ENCODE assay signal across 23 cellular contexts in genomic region chr18:8106603-8107002, GRCh38.
DNase-seq lines count a peak whose midpoint lies in the region; ATAC-seq, FAIRE-seq and TF ChIP-seq lines count a peak whose summit lies in the region.
"Had no signal": no experiment of that assay in that cellular context is flagged by ENCODE, and none has a peak within 500 bp of the region (broad histone marks: within the 10 kb centered on the region; RNA-seq: fewer than 3 reads in every experiment).

No MANE protein-coding gene starts in this region.

- no peak for TF ChIP-seq POLR2A in H54 (IDR thresholded peaks at IDR 0.05; ENCODE audit: low read depth, low read length)

- in situ Hi-C loops in ACHN (cut with HindIII; ENCODE audit: low pct_ligation_motif_present, low pct_unique_long_range_greater_than_20kb, low sequenced_read_pairs), result no loop called here

- no peaks in the 10 kb centered on the region for H3K36me3 Mint-ChIP-seq in stimulated activated effector memory CD8-positive, alpha-beta T cell treated with anti-CD3 and anti-CD28 coated beads, Interleukin-12 subunit alpha, Interleukin-12 subunit beta, amount 100 ng/mL, for 72 hours

- H3K9me3 Mint-ChIP-seq in stimulated activated effector memory CD8-positive, alpha-beta T cell treated with anti-CD3 and anti-CD28 coated beads, Interleukin-12 subunit alpha, Interleukin-12 subunit beta, amount 100 ng/mL, for 72 hours, result no peaks in the 10 kb centered on the region
- H3K9me3 Mint-ChIP-seq: HFFc6 had no signal

- DNase-seq in ACHN (peak; percentile 58), M059J (ENCODE audit: low read depth) (peak; percentile 74), epithelial cell of esophagus (ENCODE audit: low read depth) (peak; percentile 88), kidney tubule cell (ENCODE audit: low spot score) (peak; percentile 83), H54 (ENCODE audit: insufficient read length, low spot score) (no peak), occipital lobe (lab: John Stamatoyannopoulos, UW) (no peak)
- no peak for DNase-seq in stimulated activated effector memory CD8-positive, alpha-beta T cell treated with anti-CD3 and anti-CD28 coated beads, Interleukin-12 subunit alpha, Interleukin-12 subunit beta, amount 100 ng/mL, for 72 hours (ENCODE audit: low spot score in 2 of 2)
- DNase-seq: 8988T; AML-193; C1 segment of cervical spinal cord; CD8-positive, alpha-beta memory T cell; H9; HFFc6; IMR-90; NCI-H1048; NCI-H1417 treated with DMSO at 0.1 percent for 48 hours; NCI-H187; NCI-H446 treated with DMSO at 0.1 percent for 48 hours; NCI-H526 treated with DMSO at 0.1 percent for 48 hours; OCI-M1; SHP77 treated with DMSO at 0.1 percent for 48 hours; SK-N-SH had no signal

- H3K4me1 Mint-ChIP-seq in stimulated activated effector memory CD8-positive, alpha-beta T cell treated with anti-CD3 and anti-CD28 coated beads, Interleukin-12 subunit alpha, Interleukin-12 subunit beta, amount 100 ng/mL, for 72 hours, result no peaks in the 10 kb centered on the region
- H3K4me1 Mint-ChIP-seq: CD8-positive, alpha-beta memory T cell had no signal

- no peak overlapping the region for H3K4me3 Mint-ChIP-seq in stimulated activated effector memory CD8-positive, alpha-beta T cell treated with anti-CD3 and anti-CD28 coated beads, Interleukin-12 subunit alpha, Interleukin-12 subunit beta, amount 100 ng/mL, for 72 hours
- H3K4me3 Mint-ChIP-seq: CD8-positive, alpha-beta memory T cell; H9; HFFc6 had no signal

- no peak overlapping the region for H3K27ac Mint-ChIP-seq in stimulated activated effector memory CD8-positive, alpha-beta T cell treated with anti-CD3 and anti-CD28 coated beads, Interleukin-12 subunit alpha, Interleukin-12 subunit beta, amount 100 ng/mL, for 72 hours
- H3K27ac Mint-ChIP-seq: H9, HFFc6 had no signal

- TF ChIP-seq CTCF in epithelial cell of esophagus (IDR thresholded peaks at IDR 0.05; ENCODE audit: insufficient read depth, low read depth, low read length, missing control alignments), result no peak

- no peak overlapping the region for H3K4me3 ChIP-seq in epithelial cell of esophagus (ENCODE audit: low read length)

- ATAC-seq in stimulated activated effector memory CD8-positive, alpha-beta T cell treated with anti-CD3 and anti-CD28 coated beads, Interleukin-12 subunit alpha, Interleukin-12 subunit beta, amount 100 ng/mL, for 72 hours, result no peak
- no peak for ATAC-seq in HG03045 (IDR thresholded peaks at IDR 0.05; ENCODE audit: unreplicated experiment)

- no peak for FAIRE-seq in H54 (lab: Jason Lieb, UNC)

Comparison
In these comparisons a context has a peak if more than half of its experiments do, and no peak if none do; other contexts are left out.
1. DNase-seq: peak in ACHN (single experiment), M059J (single experiment), epithelial cell of esophagus (single experiment) and kidney tubule cell (single experiment); none in stimulated activated effector memory CD8-positive, alpha-beta T cell treated with anti-CD3 and anti-CD28 coated beads, Interleukin-12 subunit alpha, Interleukin-12 subunit beta, amount 100 ng/mL, for 72 hours (0 of 2), H54 (single experiment) and occipital lobe (single experiment).